ENCODE assay signal across 1 cellular context in the genomic region with DNA sequence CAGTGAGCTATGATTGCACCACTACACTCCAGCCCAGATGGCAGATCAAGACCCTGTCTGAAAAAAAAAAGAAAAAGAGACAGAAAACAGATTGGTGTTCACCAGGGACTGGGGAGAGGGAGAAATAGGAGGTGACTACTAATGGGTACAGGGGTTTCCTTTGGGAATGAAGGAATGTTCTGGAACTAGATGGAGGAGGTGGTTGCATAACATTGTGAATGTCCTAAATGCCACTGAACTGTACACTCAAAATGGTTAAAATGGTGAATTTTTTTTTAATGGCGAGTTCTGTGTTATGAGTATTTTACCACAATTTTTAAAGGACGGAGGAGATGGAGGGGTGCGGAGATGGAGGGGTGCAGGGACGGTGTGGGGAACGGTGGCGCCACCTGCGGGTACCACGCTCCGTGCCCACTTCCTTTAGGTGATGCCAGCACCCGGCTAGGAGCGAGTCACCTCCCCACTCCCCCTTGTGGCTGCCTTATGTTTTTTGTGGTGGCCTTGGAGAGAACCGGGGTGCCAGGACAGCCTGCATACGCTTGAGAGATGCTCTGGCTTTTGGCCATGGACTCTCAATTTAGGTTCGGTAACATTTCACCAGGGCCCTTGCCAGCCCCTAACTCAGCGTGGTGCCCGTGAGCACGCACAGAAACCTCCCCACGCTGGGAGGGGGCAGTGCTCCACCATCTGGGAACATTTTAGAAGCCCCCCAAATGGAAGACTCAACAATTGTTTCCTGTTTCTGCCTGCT.
A peak's percentile ranks its signal among the peaks of the same experiment; 100 is the strongest.
TF ChIP-seq lines count a peak whose summit lies in the region.

No MANE protein-coding gene starts in this region.

TF ChIP-seq in HepG2, 621 proteins besides CTCF, POLR2A, EP300 and RAD21 (continued from another document):
- TF ChIP-seq SKIL (CRISPR knock-in tag; IDR thresholded peaks at IDR 0.05; ENCODE audit: borderline replicate concordance) (no peak), ELF3 (CRISPR knock-in tag; IDR thresholded peaks at IDR 0.05) (peak; percentile 61; the same call in 1 of the 2 replicates), ZNF253 (CRISPR knock-in tag; IDR thresholded peaks at IDR 0.05; ENCODE audit: borderline replicate concordance) (no peak)
